8 cellular contexts compared by ENCODE assay signal in genomic region chr9:89318123-89319014, GRCh38. TPM values are rescaled to one million over a fixed set of nuclear protein-coding genes. Genes with fewer than 3 reads are reported as not detected.
A peak's percentile ranks its signal among the peaks of the same experiment; 100 is the strongest.
DNase-seq lines count a peak whose midpoint lies in the region; TF ChIP-seq lines count a peak whose summit lies in the region.

Gene SECISBP2, plus strand, starts transcription at chr9:89318500. Its CDS starts 77 bp downstream, at chr9:89318577.

- in situ Hi-C loops in SK-MEL-5 (cut with HindIII; ENCODE audit: low pct_unique_long_range_greater_than_20kb, low sequenced_read_pairs), result no loop called here

- WGBS in neuronal stem cell (ENCODE audit: extremely low coverage in 2 of 2, insufficient read length in 2 of 2, insufficient replicate concordance in 1 of 2), 2 donors, result no CpG with 5 or more reads among the region's 91 CpGs

- DNase-seq in GM06990 (ENCODE audit: extremely low read depth, insufficient read length), result peak; percentile 97
- DNase-seq in HFF-Myc (ENCODE audit: extremely low read depth, low read depth), result peak; percentile 94
- DNase-seq in MV-4-11 (lab: John Stamatoyannopoulos, UW), result peak; percentile 95
- DNase-seq in SK-MEL-5 (ENCODE audit: low read depth, low spot score), result peak; percentile 96
- DNase-seq in activated naive CD4-positive, alpha-beta T cell treated with Interleukin-2 at 50 U/mL for 16 hours, result peak; percentile 94
- peak; percentile 93 for DNase-seq in foreskin melanocyte
- peak; percentile 94 for DNase-seq in neuronal stem cell (ENCODE audit: low spot score)

- no peak within 1 kb of the TSS for H3K14ac ChIP-seq in neuronal stem cell (ENCODE audit: low read length)

- peak within 1 kb of the TSS; percentile 79 for H4K8ac ChIP-seq in neuronal stem cell (ENCODE audit: low read depth, low read length)

- H3K27ac ChIP-seq in neuronal stem cell (replicated peaks; ENCODE audit: low read length), result peak within 1 kb of the TSS; percentile 99

- peaks cover 2% of the 10 kb centered on the region for H3K79me1 ChIP-seq in neuronal stem cell (ENCODE audit: low read depth, low read length)

- H2BK15ac ChIP-seq in neuronal stem cell (ENCODE audit: low read length), result no peak within 1 kb of the TSS

- peak within 1 kb of the TSS; percentile 93 for H2AFZ ChIP-seq in neuronal stem cell (ENCODE audit: low read length)

- no peak within 1 kb of the TSS for H4K91ac ChIP-seq in neuronal stem cell (ENCODE audit: low read depth, low read length, poor library complexity)

- peak within 1 kb of the TSS; percentile 99 for H3K9ac ChIP-seq in neuronal stem cell (ENCODE audit: low read depth, low read length, poor library complexity)

- H3K23ac ChIP-seq in neuronal stem cell (ENCODE audit: low read depth, low read length, poor library complexity), result peak within 1 kb of the TSS; percentile 97

- H3K4me3 ChIP-seq in GM06990 (replicated peaks; ENCODE audit: low read depth, low read length), result peak within 1 kb of the TSS; percentile 81
- peak within 1 kb of the TSS; percentile 48 for H3K4me3 ChIP-seq in HFF-Myc (replicated peaks; ENCODE audit: low read depth, low read length)
- peak within 1 kb of the TSS; percentile 72 to 92 for H3K4me3 ChIP-seq in neuronal stem cell (ENCODE audit: low read length in 2 of 2)

- H2BK120ac ChIP-seq in neuronal stem cell (ENCODE audit: low read depth, low read length), result no peak within 1 kb of the TSS

- H3K9me3 ChIP-seq in neuronal stem cell (replicated peaks in 1 of 2; ENCODE audit: control insufficient read depth in 2 of 2, insufficient read depth in 1 of 2, low read depth in 1 of 2, low read length in 2 of 2), result no peaks in the 10 kb centered on the region

- peak within 1 kb of the TSS; percentile 96 for H3K4me2 ChIP-seq in neuronal stem cell (ENCODE audit: insufficient read depth, low read length, poor library complexity, severe bottlenecking)

- H3K4ac ChIP-seq in neuronal stem cell (ENCODE audit: low read length), result no peak within 1 kb of the TSS

- H2BK5ac ChIP-seq in neuronal stem cell (ENCODE audit: low read length), result no peak within 1 kb of the TSS

- peak within 1 kb of the TSS; percentile 81 for H2AK5ac ChIP-seq in neuronal stem cell (ENCODE audit: low read depth, low read length)

- H3K4me1 ChIP-seq in neuronal stem cell (ENCODE audit: control insufficient read depth in 2 of 2, insufficient read depth in 1 of 2, low read depth in 1 of 2, low read length in 2 of 2), result peaks cover 5 to 20% of the 10 kb centered on the region in 2 donors

- H3K18ac ChIP-seq in neuronal stem cell (ENCODE audit: low read length), result peak within 1 kb of the TSS; percentile 100

- TF ChIP-seq CTCF in GM06990 (IDR thresholded peaks at IDR 0.05; ENCODE audit: insufficient read depth, low read length, poor library complexity, severe bottlenecking), result peak; percentile 77
- TF ChIP-seq CTCF in HFF-Myc (IDR thresholded peaks at IDR 0.05; ENCODE audit: low read depth, low read length, missing control alignments), result peak; percentile 71
- no peak for TF ChIP-seq CTCF in subcutaneous adipose tissue (IDR thresholded peaks at IDR 0.05; ENCODE audit: low read depth)

- H3K27me3 ChIP-seq in GM06990 (replicated peaks; ENCODE audit: control insufficient read depth, insufficient read depth, low read length), result no peaks in the 10 kb centered on the region
- H3K27me3 ChIP-seq in neuronal stem cell (ENCODE audit: control insufficient read depth in 3 of 3, insufficient read depth in 3 of 3, low read depth in 1 of 3, low read length in 3 of 3), result no peaks in the 10 kb centered on the region

- H3K36me3 ChIP-seq in GM06990 (ENCODE audit: control insufficient read depth, insufficient read depth, low read length), result no peaks in the 10 kb centered on the region; the same call in 1 of the 2 replicates
- H3K36me3 ChIP-seq in neuronal stem cell (replicated peaks in 1 of 2; ENCODE audit: control insufficient read depth in 2 of 2, insufficient read depth in 2 of 2, low read length in 2 of 2), result peaks cover 12 to 81% of the 10 kb centered on the region in 2 donors

- H2BK12ac ChIP-seq in neuronal stem cell (ENCODE audit: low read length), result no peak within 1 kb of the TSS

RNA-seq across cellular contexts. Expression of gene SECISBP2, which starts in this region (rescaled TPM):
- total RNA-seq in SK-MEL-5 (2014; rRNA removed; shearing (Covaris generic)), result 44.9 and 50.7 TPM in 2 replicates
- 33.4 and 46.9 TPM in 2 replicates for polyA plus RNA-seq in SK-MEL-5 (2015; cell fraction: cytosol; rRNA removed)
- 129 and 130 TPM in 2 replicates for polyA plus RNA-seq in SK-MEL-5 (2015; cell fraction: nucleus; rRNA removed)
- 75.3 TPM for polyA plus RNA-seq in neuronal stem cell (2013, experiment 1 of 2)
- polyA plus RNA-seq in neuronal stem cell (2013, experiment 2 of 2), result 79.8 TPM
- 10 to 100 TPM; 44.4 to 71.0 (median 55.1) TPM for total RNA-seq in subcutaneous adipose tissue

Comparison
In these comparisons a context has a peak if more than half of its experiments do, and no peak if none do; other contexts are left out.
1. Peak in every context shown above with its lines: DNase-seq, H3K4me3 ChIP-seq and H3K27ac ChIP-seq.